Comparison of ENCODE assay signal across 15 cellular contexts in the genomic region with DNA sequence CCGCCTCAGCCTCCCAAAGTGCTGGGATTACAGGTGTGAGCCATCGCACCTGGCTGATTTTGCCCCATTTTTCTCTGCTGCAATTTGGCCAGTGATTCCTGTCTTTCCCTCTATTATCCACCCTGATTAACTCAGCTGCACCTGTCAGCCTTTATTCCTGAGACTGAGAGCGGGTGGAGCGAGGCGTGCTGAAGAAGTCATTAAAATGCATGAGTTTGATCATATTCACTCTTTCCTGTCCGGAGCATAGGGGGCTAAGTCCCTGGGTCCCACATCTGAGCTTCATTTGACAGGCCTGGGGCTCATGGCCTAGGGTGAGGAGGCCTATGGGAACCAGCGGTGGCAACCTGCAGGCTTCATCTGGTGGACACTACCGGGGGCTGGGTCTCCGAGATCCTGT. TPM values are rescaled to one million over a fixed set of nuclear protein-coding genes. Genes with fewer than 3 reads are reported as not detected.
DNase-seq lines count a peak whose midpoint lies in the region; TF ChIP-seq lines count a peak whose summit lies in the region.
"Had no signal": no experiment of that assay in that cellular context is flagged by ENCODE, and none has a peak within 500 bp of the region (broad histone marks: within the 10 kb centered on the region; RNA-seq: fewer than 3 reads in every experiment).

No MANE protein-coding gene starts in this region.

- no peak for TF ChIP-seq CTCF in brain (conservative IDR thresholded peaks at IDR 0.05)

- peaks cover 52% of the 10 kb centered on the region for H3K4me1 Mint-ChIP-seq in brain
- H3K4me1 Mint-ChIP-seq: CD4-positive, alpha-beta memory T cell had no signal

- H3K4me3 Mint-ChIP-seq in brain, result peak overlapping the region in 1 of 5 experiments; percentile 13
- H3K4me3 Mint-ChIP-seq: CD4-positive, alpha-beta memory T cell had no signal

- H3K27me3 Mint-ChIP-seq in brain, result no peaks in the 10 kb centered on the region

- peaks cover 3 to 13% (median 10%) of the 10 kb centered on the region in 5 experiments for H3K9me3 Mint-ChIP-seq in brain

- DNase-seq in head of caudate nucleus (peak in 36 of 42 donors; percentile 11 to 82 (median 50)), putamen (ENCODE audit: low spot score) (peak; percentile 47), DMS79 (lab: John Stamatoyannopoulos, UW) (no peak), GM03348 (ENCODE audit: low spot score) (no peak)
- no peak for DNase-seq in stimulated activated naive CD4-positive, alpha-beta T cell (lab: John Stamatoyannopoulos, UW)
- DNase-seq: C1 segment of cervical spinal cord; Calu3; CD4-positive, alpha-beta memory T cell; COR-L47; DMS53; DND-41; GM23248; H7; HCEC 1CT had no signal

- peak overlapping the region in 3 of 5 experiments; percentile 40 to 95 (median 86) for H3K27ac Mint-ChIP-seq in brain
- H3K27ac Mint-ChIP-seq: CD4-positive, alpha-beta memory T cell had no signal

- no peaks in the 10 kb centered on the region for H3K36me3 Mint-ChIP-seq in brain
- H3K36me3 Mint-ChIP-seq: CD4-positive, alpha-beta memory T cell had no signal

- intact Hi-C loops in head of caudate nucleus (cut with DNase I), result no loop called here

RNA-seq across cellular contexts. Expression of a gene that starts 25.7 kb away (rescaled TPM):
- 77.5 TPM for polyA plus RNA-seq in brain (ENCODE audit: insufficient read depth, low read depth, low replicate concordance)

Comparison
In these comparisons a context has a peak if more than half of its experiments do, and no peak if none do; other contexts are left out.
1. DNase-seq: peak in head of caudate nucleus (36 of 42) and putamen (single experiment); none in DMS79 (single experiment), GM03348 (single experiment) and stimulated activated naive CD4-positive, alpha-beta T cell (0 of 6).